In genomic region chr7:136709876-136710275, GRCh38 we compare ENCODE assay signal across 26 cellular contexts.
"Had no signal": no experiment of that assay in that cellular context is flagged by ENCODE, and none has a peak within 500 bp of the region (broad histone marks: within the 10 kb centered on the region; RNA-seq: fewer than 3 reads in every experiment).

No MANE protein-coding gene starts in this region.

- H3K9me3 ChIP-seq: SJSA1 had no signal

- H3K4me3 Mint-ChIP-seq: activated B cell treated with CpG ODN at 0.5 μM for 24 hours; activated CD4-positive, alpha-beta T cell treated with anti-CD3 and anti-CD28 coated beads, Interleukin-2, amount 10 ng/mL, durations not matched to agents 24 days and 14 days; activated CD8-positive, alpha-beta memory T cell treated with anti-CD3 and anti-CD28 coated beads, Interleukin-2, amount 10 ng/mL, durations not matched to agents 7 days and 5 days; activated naive CD4-positive, alpha-beta T cell treated with anti-CD3 and anti-CD28 coated beads, Interleukin-2, amount 50 U/mL, for 24 hours; activated T-cell treated with anti-CD3 and anti-CD28 coated beads, Interleukin-2, amount 50 U/mL, for 24 hours; activated T-helper 1 cell treated with anti-CD3 and anti-CD28 coated beads, Interleukin-12 subunit alpha, Interleukin-12 subunit beta, Interleukin-2, Interleukin-4 antibody, amounts not matched to agents 30 ng/mL and 10 ng/mL and 1 ng/mL, durations not matched to agents 14 hours and 24 hours and 36 hours; central memory CD8-positive, alpha-beta T cell; T-cell had no signal

- H3K4me1 ChIP-seq: Peyer's patch, SJSA1 had no signal

- H3K27me3 Mint-ChIP-seq: activated B cell treated with CpG ODN at 0.5 μM for 24 hours; activated CD4-positive, alpha-beta T cell treated with anti-CD3 and anti-CD28 coated beads, Interleukin-2, amount 10 ng/mL, durations not matched to agents 24 days and 14 days; activated CD8-positive, alpha-beta memory T cell treated with anti-CD3 and anti-CD28 coated beads, Interleukin-2, amount 10 ng/mL, durations not matched to agents 7 days and 5 days; activated naive CD4-positive, alpha-beta T cell treated with anti-CD3 and anti-CD28 coated beads, Interleukin-2, amount 50 U/mL, for 24 hours; activated T-cell treated with anti-CD3 and anti-CD28 coated beads, Interleukin-2, amount 50 U/mL, for 24 hours; central memory CD8-positive, alpha-beta T cell; T-cell had no signal

- H3K27ac Mint-ChIP-seq: activated B cell treated with CpG ODN at 0.5 μM for 24 hours; activated CD4-positive, alpha-beta T cell treated with anti-CD3 and anti-CD28 coated beads, Interleukin-2, amount 10 ng/mL, durations not matched to agents 24 days and 14 days; activated CD8-positive, alpha-beta memory T cell treated with anti-CD3 and anti-CD28 coated beads, Interleukin-2, amount 10 ng/mL, durations not matched to agents 7 days and 5 days; activated naive CD4-positive, alpha-beta T cell treated with anti-CD3 and anti-CD28 coated beads, Interleukin-2, amount 50 U/mL, for 24 hours; activated T-cell treated with anti-CD3 and anti-CD28 coated beads, Interleukin-2, amount 50 U/mL, for 24 hours; activated T-helper 1 cell treated with anti-CD3 and anti-CD28 coated beads, Interleukin-12 subunit alpha, Interleukin-12 subunit beta, Interleukin-2, Interleukin-4 antibody, amounts not matched to agents 30 ng/mL and 10 ng/mL and 1 ng/mL, durations not matched to agents 14 hours and 24 hours and 36 hours; T-cell had no signal

- H3K4me3 ChIP-seq: Peyer's patch, SJSA1 had no signal

- H3K36me3 ChIP-seq: Peyer's patch, SJSA1 had no signal

- DNase-seq: activated B cell treated with CpG ODN at 0.5 μM for 24 hours; activated CD4-positive, alpha-beta T cell treated with anti-CD3 and anti-CD28 coated beads for 1 hour; activated CD4-positive, alpha-beta T cell treated with anti-CD3 and anti-CD28 coated beads, Interleukin-2, amount 10 ng/mL, durations not matched to agents 24 days and 14 days; activated CD4-positive, alpha-beta T cell treated with anti-CD3 and anti-CD28 coated beads, Interleukin-2, amount 50 U/mL, for 48 hours; activated CD8-positive, alpha-beta memory T cell treated with anti-CD3 and anti-CD28 coated beads, Interleukin-2, amount 10 ng/mL, durations not matched to agents 7 days and 5 days; activated effector memory CD4-positive, alpha-beta T cell treated with Interleukin-2 at 50 U/mL for 16 hours; activated naive CD4-positive, alpha-beta T cell; activated T-cell treated with anti-CD3 and anti-CD28 coated beads, Interleukin-2, amount 50 U/mL, for 24 hours; aorta; Karpas-422; MM.1S; NCI-H1436 treated with DMSO at 0.1 percent for 48 hours; NCI-H187 treated with DMSO at 0.1 percent for 48 hours; NCI-H2081 treated with DMSO at 0.1 percent for 48 hours; NCI-H446; NCI-H524; Peyer's patch; Right ventricle myocardium superior; T-cell; T-helper 2 cell; T1000 had no signal

- H3K27me3 ChIP-seq: Peyer's patch, SJSA1 had no signal

- H3K4me1 Mint-ChIP-seq: activated B cell treated with CpG ODN at 0.5 μM for 24 hours; activated CD4-positive, alpha-beta T cell treated with anti-CD3 and anti-CD28 coated beads, Interleukin-2, amount 10 ng/mL, durations not matched to agents 24 days and 14 days; activated CD8-positive, alpha-beta memory T cell treated with anti-CD3 and anti-CD28 coated beads, Interleukin-2, amount 10 ng/mL, durations not matched to agents 7 days and 5 days; activated naive CD4-positive, alpha-beta T cell treated with anti-CD3 and anti-CD28 coated beads, Interleukin-2, amount 50 U/mL, for 24 hours; central memory CD8-positive, alpha-beta T cell; T-cell had no signal

- H3K9me3 Mint-ChIP-seq: activated B cell treated with CpG ODN at 0.5 μM for 24 hours; activated CD4-positive, alpha-beta T cell treated with anti-CD3 and anti-CD28 coated beads, Interleukin-2, amount 10 ng/mL, durations not matched to agents 24 days and 14 days; activated naive CD4-positive, alpha-beta T cell treated with anti-CD3 and anti-CD28 coated beads, Interleukin-2, amount 50 U/mL, for 24 hours had no signal

- H3K36me3 Mint-ChIP-seq: activated CD8-positive, alpha-beta memory T cell treated with anti-CD3 and anti-CD28 coated beads, Interleukin-2, amount 10 ng/mL, durations not matched to agents 7 days and 5 days; activated naive CD4-positive, alpha-beta T cell treated with anti-CD3 and anti-CD28 coated beads, Interleukin-2, amount 50 U/mL, for 24 hours; T-cell had no signal

- H3K27ac ChIP-seq: Peyer's patch, RWPE1, SJSA1 had no signal
